1 cellular context compared by ENCODE assay signal in genomic region chr1:204084247-204084772, GRCh38.
TF ChIP-seq lines count a peak whose summit lies in the region.

No MANE protein-coding gene starts in this region.

TF ChIP-seq in HEK293, 187 proteins besides CTCF, POLR2A, EP300 and RAD21 (continued from another document):
- TF ChIP-seq ZBTB26 (tag by site-specific recombination; optimal IDR thresholded peaks at IDR 0.05): no peak
- no peak for TF ChIP-seq HOXC10 (CRISPR knock-in tag; IDR thresholded peaks at IDR 0.05)
- peak; percentile 98 for TF ChIP-seq ZIC2 (tag by site-specific recombination; IDR thresholded peaks at IDR 0.05)
- peak; percentile 36 for TF ChIP-seq ZNF335 (tag by site-specific recombination; conservative IDR thresholded peaks at IDR 0.05)
- TF ChIP-seq ZNF184 (tag by site-specific recombination; IDR thresholded peaks at IDR 0.05): no peak
- TF ChIP-seq KLF8 (tag by site-specific recombination; IDR thresholded peaks at IDR 0.05): no peak
